Comparison of ENCODE assay signal across 18 cellular contexts in genomic region chr1:24381256-24381655, GRCh38. TPM values are rescaled to one million over a fixed set of nuclear protein-coding genes. Genes with fewer than 3 reads are reported as not detected.
DNase-seq lines count a peak whose midpoint lies in the region; ATAC-seq and TF ChIP-seq lines count a peak whose summit lies in the region.
"Had no signal": no experiment of that assay in that cellular context is flagged by ENCODE, and none has a peak within 500 bp of the region (broad histone marks: within the 10 kb centered on the region; RNA-seq: fewer than 3 reads in every experiment).

No MANE protein-coding gene starts in this region.

- H3K4me1 Mint-ChIP-seq in T-helper 17 cell, result peaks cover 15% of the 10 kb centered on the region
- H3K4me1 Mint-ChIP-seq in stimulated activated effector memory CD8-positive, alpha-beta T cell treated with anti-CD3 and anti-CD28 coated beads, Interleukin-12 subunit alpha, Interleukin-12 subunit beta, amount 100 ng/mL, for 72 hours, result peaks cover 31% of the 10 kb centered on the region
- H3K4me1 Mint-ChIP-seq in CD14-positive monocyte, result peaks cover 30% of the 10 kb centered on the region

- intact Hi-C loops in left colon (cut with DNase I, micrococcal nuclease), result no loop called here
- intact Hi-C loops in CD14-positive monocyte (cut with micrococcal nuclease), result no loop called here
- intact Hi-C loops in sciatic nerve (cut with DNase I), result loop anchor here (10.0 kb wide), 1 partner anchor 716 kb away; no protein-coding TSS in a partner anchor

- peak overlapping the region; percentile 24 for H3K27ac Mint-ChIP-seq in T-helper 17 cell
- H3K27ac Mint-ChIP-seq in stimulated activated effector memory CD8-positive, alpha-beta T cell treated with anti-CD3 and anti-CD28 coated beads, Interleukin-12 subunit alpha, Interleukin-12 subunit beta, amount 100 ng/mL, for 72 hours, result peak overlapping the region; percentile 2
- peak overlapping the region in 3 of 7 donors; percentile 18 to 38 (median 33) for H3K27ac Mint-ChIP-seq in CD14-positive monocyte
- H3K27ac Mint-ChIP-seq: HFFc6 had no signal

- H3K4me3 Mint-ChIP-seq in T-helper 17 cell, result no peak overlapping the region
- H3K4me3 Mint-ChIP-seq in stimulated activated effector memory CD8-positive, alpha-beta T cell treated with anti-CD3 and anti-CD28 coated beads, Interleukin-12 subunit alpha, Interleukin-12 subunit beta, amount 100 ng/mL, for 72 hours, result no peak overlapping the region
- no peak overlapping the region for H3K4me3 Mint-ChIP-seq in CD14-positive monocyte
- H3K4me3 Mint-ChIP-seq: CD8-positive, alpha-beta memory T cell; HFFc6 had no signal

- no peaks in the 10 kb centered on the region for H3K27me3 Mint-ChIP-seq in T-helper 17 cell
- peaks cover 0 to 1% (median 0%) of the 10 kb centered on the region in 3 donors for H3K27me3 Mint-ChIP-seq in CD14-positive monocyte (ENCODE audit: low read depth in 3 of 3)
- H3K27me3 Mint-ChIP-seq: CD8-positive, alpha-beta memory T cell had no signal

- peak; percentile 55 for DNase-seq in LoVo (ENCODE audit: low spot score)
- no peak for DNase-seq in T-helper 17 cell
- DNase-seq in left colon, result no peak
- no peak for DNase-seq in stimulated activated effector memory CD8-positive, alpha-beta T cell treated with anti-CD3 and anti-CD28 coated beads, Interleukin-12 subunit alpha, Interleukin-12 subunit beta, amount 100 ng/mL, for 72 hours (ENCODE audit: low spot score in 2 of 2)
- DNase-seq in CD14-positive monocyte (ENCODE audit: low spot score), result no peak
- DNase-seq in NCI-H128 (lab: John Stamatoyannopoulos, UW; ENCODE audit: unreplicated experiment), result no peak
- DNase-seq in sciatic nerve (ENCODE audit: low spot score), result no peak
- DNase-seq: CD8-positive, alpha-beta memory T cell; DMS 273 treated with DMSO at 0.1 percent for 48 hours; GM23248; HFFc6; KG1; MM.1S; NCI-H1105; NCI-H1930; NCI-H2171; NCI-H446 treated with DMSO at 0.1 percent for 48 hours; SIG-M5 had no signal

- no peak for ATAC-seq in T-helper 17 cell
- ATAC-seq in left colon, result peak; percentile 82
- ATAC-seq in stimulated activated effector memory CD8-positive, alpha-beta T cell treated with anti-CD3 and anti-CD28 coated beads, Interleukin-12 subunit alpha, Interleukin-12 subunit beta, amount 100 ng/mL, for 72 hours, result no peak
- no peak for ATAC-seq in sciatic nerve

- TF ChIP-seq CTCF in CD14-positive monocyte (IDR thresholded peaks at IDR 0.05), result no peak

- H3K36me3 Mint-ChIP-seq in T-helper 17 cell (ENCODE audit: low read depth), result peaks cover 10% of the 10 kb centered on the region
- H3K36me3 Mint-ChIP-seq in stimulated activated effector memory CD8-positive, alpha-beta T cell treated with anti-CD3 and anti-CD28 coated beads, Interleukin-12 subunit alpha, Interleukin-12 subunit beta, amount 100 ng/mL, for 72 hours, result peaks cover 9% of the 10 kb centered on the region
- peaks cover 3 to 8% of the 10 kb centered on the region in 2 donors for H3K36me3 Mint-ChIP-seq in CD14-positive monocyte

- H3K9me3 Mint-ChIP-seq in stimulated activated effector memory CD8-positive, alpha-beta T cell treated with anti-CD3 and anti-CD28 coated beads, Interleukin-12 subunit alpha, Interleukin-12 subunit beta, amount 100 ng/mL, for 72 hours, result no peaks in the 10 kb centered on the region
- no peaks in the 10 kb centered on the region for H3K9me3 Mint-ChIP-seq in CD14-positive monocyte
- H3K9me3 Mint-ChIP-seq: CD8-positive, alpha-beta memory T cell; HFFc6 had no signal

- no peaks in the 10 kb centered on the region for H3K9me3 ChIP-seq in T-helper 17 cell (ENCODE audit: control insufficient read depth, low read length, poor library complexity, severe bottlenecking)

RNA-seq across cellular contexts. Expression of gene STPG1, which starts 32.3 kb away (rescaled TPM):
- total RNA-seq in T-helper 17 cell (1 to 10 TPM; 2.5 to 3.6 TPM), left colon (10 to 100 TPM; 17.6 to 24.7 TPM), sciatic nerve (6.2 TPM)
- polyA plus RNA-seq in CD14-positive monocyte, result under 1 TPM; 0.60 to 0.85 TPM

RNA-seq across cellular contexts. Expression of gene NIPAL3, which starts 34.3 kb away (rescaled TPM):
- 10 to 100 TPM; 32.9 to 41.7 TPM for total RNA-seq in T-helper 17 cell
- total RNA-seq in left colon, result 10 to 100 TPM; 33.9 to 48.2 TPM
- polyA plus RNA-seq in CD14-positive monocyte, result 1 to 10 TPM; 6.6 to 9.6 TPM
- total RNA-seq in sciatic nerve, result 23.7 TPM
